In genomic region chr6:128725271-128726233, GRCh38 we compare ENCODE assay signal across 8 cellular contexts.
DNase-seq lines count a peak whose midpoint lies in the region; ATAC-seq and TF ChIP-seq lines count a peak whose summit lies in the region.

No MANE protein-coding gene starts in this region.

- no peaks in the 10 kb centered on the region for H3K27me3 ChIP-seq in lower lobe of right lung (ENCODE audit: low read depth)

- H3K4me3 ChIP-seq in lower lobe of right lung = no peak overlapping the region

- no peaks in the 10 kb centered on the region for H3K4me1 ChIP-seq in lower lobe of right lung

- no peaks in the 10 kb centered on the region for H3K36me3 ChIP-seq in lower lobe of right lung

- H3K27ac ChIP-seq in lower lobe of right lung = no peak overlapping the region

- peak; percentile 56 for TF ChIP-seq CTCF in lower lobe of right lung (IDR thresholded peaks at IDR 0.05)

- DNase-seq in COLO668 (lab: John Stamatoyannopoulos, UW; ENCODE audit: unreplicated experiment) = peak; percentile 1
- DNase-seq in NCI-H774 (lab: John Stamatoyannopoulos, UW) = peak; percentile 1
- peak; percentile 6 for DNase-seq in cerebellar cortex (ENCODE audit: low spot score)
- no peak for DNase-seq in lower lobe of right lung
- no peak for DNase-seq in ureter (ENCODE audit: low spot score)

- H3K9me3 ChIP-seq in lower lobe of right lung = no peaks in the 10 kb centered on the region

- ATAC-seq in GM19395 (IDR thresholded peaks at IDR 0.05; ENCODE audit: unreplicated experiment) = peak; percentile 58
- peak in 1 of 2 donors; percentile 24 for ATAC-seq in lower lobe of right lung
- ATAC-seq in HG03097 (IDR thresholded peaks at IDR 0.05; ENCODE audit: low FRiP score, unreplicated experiment) = no peak
- ATAC-seq in HG03280 (IDR thresholded peaks at IDR 0.05; ENCODE audit: unreplicated experiment) = no peak

- intact Hi-C loops in lower lobe of right lung (cut with DNase I) = no loop called here

Comparison
In these comparisons a context has a peak if more than half of its experiments do, and no peak if none do; other contexts are left out.
1. DNase-seq: peak in COLO668 (single experiment), NCI-H774 (single experiment) and cerebellar cortex (single experiment); none in lower lobe of right lung (single experiment) and ureter (single experiment).